8 cellular contexts compared by ENCODE assay signal in genomic region chr9:122099271-122099869, GRCh38. TPM values are rescaled to one million over a fixed set of nuclear protein-coding genes. Genes with fewer than 3 reads are reported as not detected.
DNase-seq lines count a peak whose midpoint lies in the region; ATAC-seq and TF ChIP-seq lines count a peak whose summit lies in the region.

No MANE protein-coding gene starts in this region.

- intact Hi-C loops in transverse colon (cut with DNase I; ENCODE audit: low total_unique reads) = no loop called here

- TF ChIP-seq POLR2A in transverse colon (IDR thresholded peaks at IDR 0.05) = no peak

- H3K27me3 ChIP-seq in BJ (ENCODE audit: control insufficient read depth, insufficient read depth, low read length) = no peaks in the 10 kb centered on the region; the same call in 1 of the 2 replicates
- no peaks in the 10 kb centered on the region; the same call in none of the 2 replicates for H3K27me3 ChIP-seq in MG63
- H3K27me3 ChIP-seq in trophoblast cell (ENCODE audit: insufficient read depth, low read length) = no peaks in the 10 kb centered on the region
- H3K27me3 ChIP-seq in transverse colon = peaks cover 2% of the 10 kb centered on the region

- no CpG with 5 or more reads among the region's 16 CpGs for WGBS in trophoblast cell (ENCODE audit: extremely low coverage, insufficient coverage, insufficient read length)
- 39 to 57% methylated on average over 11 to 16 of the region's 16 CpGs for WGBS in transverse colon (ENCODE audit: low coverage in 1 of 2), 2 donors

- H3K4ac ChIP-seq in trophoblast cell (ENCODE audit: low read depth, low read length) = no peak overlapping the region

- no peak overlapping the region for H3K14ac ChIP-seq in trophoblast cell (ENCODE audit: low read length)

- H3K27ac ChIP-seq in trophoblast cell (ENCODE audit: low read depth, low read length) = no peak overlapping the region
- no peak overlapping the region for H3K27ac ChIP-seq in transverse colon

- no peak overlapping the region for H3K4me2 ChIP-seq in trophoblast cell (ENCODE audit: low read length)

- in situ Hi-C loops in transverse colon (cut with MboI; ENCODE audit: low pct_ligation_motif_present in 1 of 4, low pct_unique_long_range_greater_than_20kb in 1 of 4, low sequenced_read_pairs in 3 of 4) = no loop called here

- TF ChIP-seq CTCF in BJ (IDR thresholded peaks at IDR 0.05; ENCODE audit: insufficient read depth, low read depth, low read length) (peak; percentile 83), transverse colon (IDR thresholded peaks at IDR 0.05) (peak; percentile 78 to 87 (median 83))

- no peak overlapping the region for H2BK12ac ChIP-seq in trophoblast cell (ENCODE audit: low read length)

- no peak overlapping the region for H2AK5ac ChIP-seq in trophoblast cell (ENCODE audit: low read length)

- no peak overlapping the region for H2BK120ac ChIP-seq in trophoblast cell (ENCODE audit: insufficient read depth, low read length, poor library complexity)

- no peak overlapping the region for H3K9ac ChIP-seq in trophoblast cell (ENCODE audit: low read length)

- DNase-seq in BJ (ENCODE audit: low read depth) (no peak), MG63 (peak; percentile 67), germinal center (ENCODE audit: low spot score) (peak; percentile 75), trophoblast cell (peak; percentile 72 to 91), transverse colon (peak; percentile 87)
- DNase-seq in activated naive CD4-positive, alpha-beta T cell (lab: John Stamatoyannopoulos, UW) = peak; percentile 34 to 74 (median 70)

- CTCF ChIA-PET in BJ (lab: Yijun Ruan, JAX) = interaction anchor here (0.6 to 5.8 kb wide), 48 partner anchors 9 to 726 kb away, joined by 3 to 212 read pairs (median 4); no protein-coding TSS in a partner anchor

- no peak overlapping the region for H4K91ac ChIP-seq in trophoblast cell (ENCODE audit: low read depth, low read length)

- no peak overlapping the region for H2AFZ ChIP-seq in trophoblast cell (ENCODE audit: insufficient read depth, low read length, poor library complexity)

- H3K79me1 ChIP-seq in trophoblast cell (ENCODE audit: low read length) = no peaks in the 10 kb centered on the region

- H3K4me1 ChIP-seq in trophoblast cell (ENCODE audit: control insufficient read depth in 1 of 2, insufficient read depth in 2 of 2, low read length in 2 of 2) (no peaks in the 10 kb centered on the region), transverse colon (peaks cover 0 to 7% (median 0%) of the 10 kb centered on the region in 4 donors)

- no peak overlapping the region for H4K8ac ChIP-seq in trophoblast cell (ENCODE audit: low read depth, low read length)

- POLR2A ChIA-PET in BJ (lab: Charles Lee) = no interaction called here

- no peak for TF ChIP-seq EP300 in transverse colon (IDR thresholded peaks at IDR 0.05; ENCODE audit: low read depth)

- H3K23ac ChIP-seq in trophoblast cell (ENCODE audit: low read length) = no peak overlapping the region

- H3K18ac ChIP-seq in trophoblast cell (ENCODE audit: low read length) = no peak overlapping the region

- H3K4me3 ChIP-seq in BJ (ENCODE audit: low read depth, low read length) (no peak overlapping the region), MG63 (no peak overlapping the region), trophoblast cell (ENCODE audit: low read depth, low read length) (no peak overlapping the region), transverse colon (no peak overlapping the region)

- H2BK5ac ChIP-seq in trophoblast cell (ENCODE audit: low read depth, low read length, poor library complexity) = no peak overlapping the region

- ATAC-seq in GM19463 (IDR thresholded peaks at IDR 0.05; ENCODE audit: unreplicated experiment) (peak; percentile 76), SK-N-SH treated with all-trans-retinoic acid at 6 μM for 48 hours (peak; percentile 93)

- H3K79me2 ChIP-seq in trophoblast cell (ENCODE audit: control insufficient read depth, insufficient read depth, low read length, poor library complexity) = no peaks in the 10 kb centered on the region

- H3K9me3 ChIP-seq in MG63 (peaks cover 5% of the 10 kb centered on the region; the same call in 1 of the 2 replicates), trophoblast cell (ENCODE audit: insufficient read depth, low read depth, low read length) (no peaks in the 10 kb centered on the region), transverse colon (no peaks in the 10 kb centered on the region)

- H4K12ac ChIP-seq in trophoblast cell (ENCODE audit: low read depth, low read length) = no peak overlapping the region

- H3K36me3 ChIP-seq in BJ (ENCODE audit: control insufficient read depth, insufficient read depth, low read length) (no peaks in the 10 kb centered on the region), MG63 (no peaks in the 10 kb centered on the region), trophoblast cell (ENCODE audit: control insufficient read depth in 1 of 2, insufficient read depth in 2 of 2, low read length in 2 of 2) (no peaks in the 10 kb centered on the region), transverse colon (no peaks in the 10 kb centered on the region)

TF ChIP-seq in SK-N-SH treated with all-trans-retinoic acid at 6 μM for 48 hours, 23 proteins besides CTCF, POLR2A, EP300 and RAD21:
- TF ChIP-seq TSHZ2 (CRISPR knock-in tag; IDR thresholded peaks at IDR 0.05) (no peak), POU6F1 (CRISPR knock-in tag; IDR thresholded peaks at IDR 0.05; ENCODE audit: borderline replicate concordance, low read depth) (no peak), BACH2 (CRISPR knock-in tag; IDR thresholded peaks at IDR 0.05; ENCODE audit: borderline replicate concordance) (no peak), TOX (CRISPR knock-in tag; IDR thresholded peaks at IDR 0.05; ENCODE audit: borderline replicate concordance) (no peak), ESRRG (CRISPR knock-in tag; IDR thresholded peaks at IDR 0.05) (no peak), OSR1 (CRISPR knock-in tag; IDR thresholded peaks at IDR 0.05) (no peak), CREB5 (CRISPR knock-in tag; IDR thresholded peaks at IDR 0.05; ENCODE audit: low read depth) (no peak)

RNA-seq across cellular contexts. Expression of gene TTLL11, which starts 6.3 kb away (rescaled TPM):
- 5.6 TPM in 2 replicates for polyA plus RNA-seq in BJ (2011; rRNA removed)
- polyA minus RNA-seq in BJ (2011; rRNA and poly(A)+ RNA removed) = 4.0 and 5.0 TPM in 2 replicates
- total RNA-seq in MG63 (2014; rRNA removed; shearing (Covaris generic); ENCODE audit: low replicate concordance) = 3.2 and 4.0 TPM in 2 replicates
- 1.0 and 1.1 TPM in 2 replicates for polyA plus RNA-seq in trophoblast cell (2013)
- total RNA-seq in transverse colon = 10 to 100 TPM in 3 of 4 donors, 1 to 10 TPM in 1; 9.1 to 47.4 (median 11.3) TPM
